In genomic region chr17:4704574-4704907, GRCh38 we compare ENCODE assay signal across 6 cellular contexts. TPM values are rescaled to one million over a fixed set of nuclear protein-coding genes. Genes with fewer than 3 reads are reported as not detected.
DNase-seq lines count a peak whose midpoint lies in the region; ATAC-seq, FAIRE-seq and TF ChIP-seq lines count a peak whose summit lies in the region.
"Not testable (repeated sequence)": the region's sequence is repeated elsewhere in the genome, so short reads cannot be mapped to it uniquely, and the experiment has no call there.

No MANE protein-coding gene starts in this region.

- not testable (repeated sequence) for H3K23me2 ChIP-seq in H1 (ENCODE audit: low read depth, low read length)

- H3K36me3 ChIP-seq in H1 (ENCODE audit: control insufficient read depth in 2 of 4, insufficient read depth in 4 of 4, low read length in 3 of 4); liver (ENCODE audit: control insufficient read depth in 4 of 4, insufficient read depth in 3 of 4, low read depth in 1 of 4, low read length in 3 of 4); sigmoid colon: not testable (repeated sequence)

- H2BK20ac ChIP-seq in H1 (ENCODE audit: low read length), result not testable (repeated sequence)

- not testable (repeated sequence) for ATAC-seq in activated CD8-positive, alpha-beta memory T cell treated with anti-CD3 and anti-CD28 coated beads, Interleukin-2, amount 10 ng/mL, durations not matched to agents 7 days and 5 days

- H3K56ac ChIP-seq in H1 (replicated peaks; ENCODE audit: insufficient read length, low read depth, low read length), result not testable (repeated sequence)

- H2BK120ac ChIP-seq in H1 (replicated peaks; ENCODE audit: low read depth, low read length), result not testable (repeated sequence)

- H3K27ac ChIP-seq in H1 (ENCODE audit: low read depth, low read length), result not testable (repeated sequence)
- H3K27ac ChIP-seq in liver (ENCODE audit: low read depth in 1 of 2, low read length in 2 of 2) (peak overlapping the region in 1 of 2 donors; percentile 30), sigmoid colon (peak overlapping the region; percentile 79 to 86 (median 82))

- H2AK5ac ChIP-seq in H1 (ENCODE audit: low read depth, low read length), result peak overlapping the region; percentile 84; the same call in 1 of the 2 replicates

- WGBS in H1 (ENCODE audit: extremely low coverage in 1 of 2, insufficient coverage in 1 of 2, insufficient read length in 1 of 2, insufficient replicate concordance in 2 of 2, low coverage in 1 of 2, low lambda C conversion rate in 2 of 2, missing lambda C conversion rate in 1 of 2), 2 experiments, result 80% methylated on average over 14 of the region's 14 CpGs; no CpG with 5 or more reads in 1 of the 2 experiments
- 59% methylated on average over 14 of the region's 14 CpGs for WGBS in liver
- WGBS in sigmoid colon, 2 donors, result 40 to 45% methylated on average over 14 of the region's 14 CpGs

- H4K20me1 ChIP-seq in H1 (replicated peaks in 1 of 2; ENCODE audit: control insufficient read depth in 1 of 2, insufficient read depth in 2 of 2, low read length in 2 of 2), result not testable (repeated sequence)

- not testable (repeated sequence) for H2AFZ ChIP-seq in H1 (ENCODE audit: low read length)

- 0 out of 2 replicates have a peak overlapping the region, but pooled peaks have one; percentile 94 for H4K8ac ChIP-seq in H1 (ENCODE audit: extremely low read depth, insufficient read depth, low read length)

- peak overlapping the region; percentile 77 to 87 for H3K4me2 ChIP-seq in H1 (ENCODE audit: insufficient read depth in 1 of 2, low read depth in 2 of 2, low read length in 2 of 2)

- H3K23ac ChIP-seq in H1 (ENCODE audit: insufficient read length), result not testable (repeated sequence)

- not testable (repeated sequence) for TF ChIP-seq CTCF in AG04449 (IDR thresholded peaks at IDR 0.05; ENCODE audit: insufficient read depth, low read length, missing control alignments); H1 (IDR thresholded peaks at IDR 0.05; ENCODE audit: control extremely low read depth in 1 of 3, insufficient read depth in 1 of 3, low read depth in 1 of 3, low read length in 3 of 3); liver (IDR thresholded peaks at IDR 0.05; ENCODE audit: low read depth, low read length, missing input control); sigmoid colon (IDR thresholded peaks at IDR 0.05)

- H3K27ac Mint-ChIP-seq in activated CD8-positive, alpha-beta memory T cell treated with anti-CD3 and anti-CD28 coated beads, Interleukin-2, amount 10 ng/mL, durations not matched to agents 7 days and 5 days, result peak overlapping the region; percentile 93

- peaks cover 0 to 20% (median 10%) of the 10 kb centered on the region in 4 experiments; a peak in 6 of 7 replicates for H3K4me1 ChIP-seq in H1 (replicated peaks in 1 of 4; ENCODE audit: control insufficient read depth in 3 of 4, insufficient read depth in 4 of 4, low read length in 3 of 4)
- peaks cover 2 to 14% (median 12%) of the 10 kb centered on the region in 4 donors for H3K4me1 ChIP-seq in liver (ENCODE audit: control insufficient read depth in 4 of 4, insufficient read depth in 4 of 4, low read length in 3 of 4)
- peaks cover 0 to 21% (median 14%) of the 10 kb centered on the region in 4 donors for H3K4me1 ChIP-seq in sigmoid colon

- peak overlapping the region in 3 of 4 experiments; percentile 93 to 95 (median 94); a peak in 6 of 7 replicates for H3K9ac ChIP-seq in H1 (replicated peaks in 1 of 4; ENCODE audit: extremely low read depth in 1 of 4, low read depth in 3 of 4, low read length in 3 of 4)
- not testable (repeated sequence) for H3K9ac ChIP-seq in liver (ENCODE audit: low read depth in 1 of 2, low read length in 2 of 2)

- not testable (repeated sequence) for TF ChIP-seq EP300 in H1 (IDR thresholded peaks at IDR 0.05; ENCODE audit: borderline replicate concordance in 1 of 2, low read depth in 2 of 2, low read length in 2 of 2); sigmoid colon (IDR thresholded peaks at IDR 0.05)

- H3K9me3 Mint-ChIP-seq in activated CD8-positive, alpha-beta memory T cell treated with anti-CD3 and anti-CD28 coated beads, Interleukin-2, amount 10 ng/mL, durations not matched to agents 7 days and 5 days (ENCODE audit: low read depth), result not testable (repeated sequence)

- TF ChIP-seq RAD21 in H1 (IDR thresholded peaks at IDR 0.05 in 1 of 2, conservative IDR thresholded peaks at IDR 0.05 in 1 of 2; ENCODE audit: low read depth in 2 of 2, low read length in 2 of 2); liver (IDR thresholded peaks at IDR 0.05): not testable (repeated sequence)

- not testable (repeated sequence) for TF ChIP-seq POLR2A in H1 (IDR thresholded peaks at IDR 0.05; ENCODE audit: control extremely low read depth in 1 of 2, low read depth in 2 of 2, low read length in 2 of 2); sigmoid colon (IDR thresholded peaks at IDR 0.05)

- H3K27me3 Mint-ChIP-seq in activated CD8-positive, alpha-beta memory T cell treated with anti-CD3 and anti-CD28 coated beads, Interleukin-2, amount 10 ng/mL, durations not matched to agents 7 days and 5 days, result not testable (repeated sequence)

- intact Hi-C loops in sigmoid colon (cut with DNase I), result not testable (repeated sequence)

- peak overlapping the region; percentile 85 for H3K4me3 Mint-ChIP-seq in activated CD8-positive, alpha-beta memory T cell treated with anti-CD3 and anti-CD28 coated beads, Interleukin-2, amount 10 ng/mL, durations not matched to agents 7 days and 5 days

- H3K79me1 ChIP-seq in H1 (ENCODE audit: low read depth, low read length), result not testable (repeated sequence)

- peaks cover 11% of the 10 kb centered on the region for H3K36me3 Mint-ChIP-seq in activated CD8-positive, alpha-beta memory T cell treated with anti-CD3 and anti-CD28 coated beads, Interleukin-2, amount 10 ng/mL, durations not matched to agents 7 days and 5 days

- H3K14ac ChIP-seq in H1 (ENCODE audit: insufficient read length), result not testable (repeated sequence)

- H3K18ac ChIP-seq in H1 (ENCODE audit: extremely low read depth, low read length), result not testable (repeated sequence)

- H2BK12ac ChIP-seq in H1 (ENCODE audit: low read depth, low read length), result peak overlapping the region; percentile 52; the same call in 1 of the 2 replicates

- peaks cover 21 to 44% of the 10 kb centered on the region in 2 experiments for H3K79me2 ChIP-seq in H1 (ENCODE audit: control insufficient read depth in 1 of 2, insufficient read depth in 2 of 2, low read length in 2 of 2)

- H3K27me3 ChIP-seq in H1 (replicated peaks in 1 of 4; ENCODE audit: control insufficient read depth in 3 of 4, extremely low read depth in 1 of 4, insufficient read depth in 3 of 4, low read length in 3 of 4); liver (ENCODE audit: control insufficient read depth in 4 of 4, insufficient read depth in 4 of 4, low read length in 3 of 4); sigmoid colon: not testable (repeated sequence)

- H2BK5ac ChIP-seq in H1 (ENCODE audit: low read depth, low read length), result peak overlapping the region; percentile 40; the same call in 1 of the 2 replicates

- CTCF ChIA-PET in AG04449 (lab: Yijun Ruan, JAX), result not testable (repeated sequence)
- CTCF ChIA-PET in activated CD8-positive, alpha-beta memory T cell treated with anti-CD3 and anti-CD28 coated beads, Interleukin-2, amount 10 ng/mL, durations not matched to agents 7 days and 5 days (lab: Charles Lee), result interaction anchor here (2.2 kb wide), 1 partner anchor 10 kb away, joined by 5 read pairs; no protein-coding TSS in a partner anchor
- CTCF ChIA-PET in H1 (lab: Charles Lee; ENCODE audit: partially characterized antibody), result interaction anchor here (0.6 to 1.3 kb wide), 2 partner anchors 10 to 184 kb away, joined by 3 read pairs; no protein-coding TSS in a partner anchor

- not testable (repeated sequence) for H3K9me3 ChIP-seq in H1 (ENCODE audit: insufficient read depth in 2 of 2, low read depth in 1 of 2, low read length in 1 of 2); liver (ENCODE audit: control insufficient read depth in 4 of 4, low read length in 3 of 4); sigmoid colon

- DNase-seq in AG04449 (ENCODE audit: low read depth, low spot score); Jurkat, Clone E6-1 (ENCODE audit: low read depth, low spot score); activated CD8-positive, alpha-beta memory T cell treated with anti-CD3 and anti-CD28 coated beads, Interleukin-2, amount 10 ng/mL, durations not matched to agents 7 days and 5 days; H1 (ENCODE audit: low read depth in 1 of 2, low spot score in 2 of 2); sigmoid colon: not testable (repeated sequence)

- not testable (repeated sequence) for FAIRE-seq in H1 (lab: Jason Lieb, UNC)

- H3K4ac ChIP-seq in H1 (replicated peaks; ENCODE audit: insufficient read length, low read depth, low read length), result not testable (repeated sequence)

- not testable (repeated sequence) for H2BK15ac ChIP-seq in H1 (ENCODE audit: low read length)

- H4K5ac ChIP-seq in H1 (ENCODE audit: insufficient read length, low read depth, low read length), result not testable (repeated sequence)

- peaks cover 63% of the 10 kb centered on the region for H3K4me1 Mint-ChIP-seq in activated CD8-positive, alpha-beta memory T cell treated with anti-CD3 and anti-CD28 coated beads, Interleukin-2, amount 10 ng/mL, durations not matched to agents 7 days and 5 days

- not testable (repeated sequence) for H4K91ac ChIP-seq in H1 (replicated peaks; ENCODE audit: insufficient read length, low read length)

- H3K4me3 ChIP-seq in AG04449 (ENCODE audit: low read depth, low read length) (peak overlapping the region; percentile 92), H1 (ENCODE audit: extremely low read depth in 1 of 4, insufficient read depth in 2 of 4, low read depth in 3 of 4, low read length in 4 of 4) (peak overlapping the region in 3 of 4 experiments; percentile 91 to 97 (median 92); a peak in 7 of 8 replicates), liver (ENCODE audit: low read depth in 1 of 3, low read length in 3 of 3) (peak overlapping the region in 2 of 3 donors; percentile 69 to 89), sigmoid colon (peak overlapping the region; percentile 62 to 93 (median 82))
- peak overlapping the region; percentile 89 for H3K4me3 ChIP-seq in Jurkat, Clone E6-1 (ENCODE audit: low read length)

- POLR2A ChIA-PET in AG04449 (lab: Yijun Ruan, JAX), result not testable (repeated sequence)
- POLR2A ChIA-PET in H1 (lab: Charles Lee; ENCODE audit: partially characterized antibody), result interaction anchor here (0.6 to 3.6 kb wide), 11 partner anchors 9 to 241 kb away, joined by 3 to 14 read pairs (median 5); partner anchors contain the start of genes C17orf107 and MED11

RNA-seq across cellular contexts. Expression of gene PELP1, which starts 0.6 kb away (rescaled TPM):
- 56.5 TPM for polyA plus RNA-seq in Jurkat, Clone E6-1 (2012; ENCODE audit: insufficient read depth, insufficient read length)
- 10 to 100 TPM; 88.5 to 96.9 TPM for total RNA-seq in activated CD8-positive, alpha-beta memory T cell treated with anti-CD3 and anti-CD28 coated beads, Interleukin-2, amount 10 ng/mL, durations not matched to agents 7 days and 5 days
- 184 and 185 TPM in 2 replicates for total RNA-seq in H1 (2021; fragmentation: NEBNext Ultra II Directional; extraction: Animal tissue kit (Norgen Biotek cat#: 25700))
- polyA plus RNA-seq in H1 (2011; rRNA removed) (75.6 and 160 TPM in 2 replicates), liver (10 to 100 TPM in 1 of 2 donors, 1 to 10 TPM in 1; 5.1 to 12.8 TPM), sigmoid colon (10 to 100 TPM in 1 of 3 donors, 1 to 10 TPM in 2; 4.2 to 27.0 (median 9.9) TPM)
- 33.4 TPM for polyA plus RNA-seq in H1 (2011; cell fraction: cytosol; rRNA removed)
- polyA plus RNA-seq in H1 (2011; cell fraction: nucleus; rRNA removed), result 184 TPM
- 103 to 125 TPM (median 122 TPM) in 4 replicates for polyA plus RNA-seq in H1 (2012, experiment 1 of 2)
- polyA plus RNA-seq in H1 (2012, experiment 2 of 2), result 132 TPM
- 94.7 TPM for polyA plus RNA-seq in H1 (2013, experiment 1 of 2)
- 82.7 TPM for polyA plus RNA-seq in H1 (2013, experiment 2 of 2)
- polyA minus RNA-seq in H1 (2011; rRNA and poly(A)+ RNA removed), result 111 and 125 TPM in 2 replicates
- polyA minus RNA-seq in H1 (2011; cell fraction: cytosol; rRNA and poly(A)+ RNA removed), result 52.8 TPM
- polyA minus RNA-seq in H1 (2011; cell fraction: nucleus; rRNA and poly(A)+ RNA removed), result 113 TPM
- total RNA-seq in liver (10 to 100 TPM; 14.2 to 14.8 TPM), sigmoid colon (10 to 100 TPM; 20.0 to 37.7 (median 26.2) TPM)

RNA-seq across cellular contexts. Expression of gene ARRB2, which starts 5.9 kb away (rescaled TPM):
- polyA plus RNA-seq in Jurkat, Clone E6-1 (2012; ENCODE audit: insufficient read depth, insufficient read length), result 199 TPM
- total RNA-seq in activated CD8-positive, alpha-beta memory T cell treated with anti-CD3 and anti-CD28 coated beads, Interleukin-2, amount 10 ng/mL, durations not matched to agents 7 days and 5 days, result 100 to 1,000 TPM; 348 to 365 TPM
- total RNA-seq in H1 (2021; fragmentation: NEBNext Ultra II Directional; extraction: Animal tissue kit (Norgen Biotek cat#: 25700)), result 95.6 and 101 TPM in 2 replicates
- polyA plus RNA-seq in H1 (2011; rRNA removed) (72.4 and 96.0 TPM in 2 replicates), liver (10 to 100 TPM; 13.7 to 16.5 TPM), sigmoid colon (10 to 100 TPM; 38.4 to 51.7 (median 39.3) TPM)
- 73.9 TPM for polyA plus RNA-seq in H1 (2011; cell fraction: cytosol; rRNA removed)
- polyA plus RNA-seq in H1 (2011; cell fraction: nucleus; rRNA removed), result 129 TPM
- polyA plus RNA-seq in H1 (2012, experiment 1 of 2), result 104 to 117 TPM (median 111 TPM) in 4 replicates
- 90.6 TPM for polyA plus RNA-seq in H1 (2012, experiment 2 of 2)
- polyA plus RNA-seq in H1 (2013, experiment 1 of 2), result 70.3 TPM
- 66.1 TPM for polyA plus RNA-seq in H1 (2013, experiment 2 of 2)
- polyA minus RNA-seq in H1 (2011; rRNA and poly(A)+ RNA removed), result 38.6 and 48.3 TPM in 2 replicates
- 30.5 TPM for polyA minus RNA-seq in H1 (2011; cell fraction: cytosol; rRNA and poly(A)+ RNA removed)
- polyA minus RNA-seq in H1 (2011; cell fraction: nucleus; rRNA and poly(A)+ RNA removed), result 29.7 TPM
- total RNA-seq in liver (10 to 100 TPM; 11.8 to 14.1 TPM), sigmoid colon (10 to 100 TPM; 22.1 to 35.7 (median 28.2) TPM)

RNA-seq across cellular contexts. Expression of gene MED11, which starts 26.7 kb away (rescaled TPM):
- 54.2 TPM for polyA plus RNA-seq in Jurkat, Clone E6-1 (2012; ENCODE audit: insufficient read depth, insufficient read length)
- total RNA-seq in activated CD8-positive, alpha-beta memory T cell treated with anti-CD3 and anti-CD28 coated beads, Interleukin-2, amount 10 ng/mL, durations not matched to agents 7 days and 5 days, result 10 to 100 TPM; 23.6 to 26.1 TPM
- total RNA-seq in H1 (2021; fragmentation: NEBNext Ultra II Directional; extraction: Animal tissue kit (Norgen Biotek cat#: 25700)), result 18.8 and 21.6 TPM in 2 replicates
- polyA plus RNA-seq in H1 (2011; rRNA removed) (36.0 and 40.0 TPM in 2 replicates), liver (10 to 100 TPM; 15.9 to 35.6 TPM), sigmoid colon (10 to 100 TPM; 35.8 to 61.9 (median 47.4) TPM)
- 50.7 TPM for polyA plus RNA-seq in H1 (2011; cell fraction: cytosol; rRNA removed)
- polyA plus RNA-seq in H1 (2011; cell fraction: nucleus; rRNA removed), result 36.1 TPM
- polyA plus RNA-seq in H1 (2012, experiment 1 of 2), result 28.8 to 32.1 TPM (median 30.9 TPM) in 4 replicates
- 20.6 TPM for polyA plus RNA-seq in H1 (2012, experiment 2 of 2)
- 29.2 TPM for polyA plus RNA-seq in H1 (2013, experiment 1 of 2)
- 28.5 TPM for polyA plus RNA-seq in H1 (2013, experiment 2 of 2)
- 21.6 and 26.4 TPM in 2 replicates for polyA minus RNA-seq in H1 (2011; rRNA and poly(A)+ RNA removed)
- polyA minus RNA-seq in H1 (2011; cell fraction: cytosol; rRNA and poly(A)+ RNA removed), result 10.7 TPM
- 13.5 TPM for polyA minus RNA-seq in H1 (2011; cell fraction: nucleus; rRNA and poly(A)+ RNA removed)
- total RNA-seq in liver (10 to 100 TPM; 11.2 to 11.5 TPM), sigmoid colon (10 to 100 TPM; 31.1 to 43.6 (median 38.3) TPM)

RNA-seq across cellular contexts. Expression of gene ZMYND15, which starts 35.1 kb away (rescaled TPM):
- not detected for polyA plus RNA-seq in Jurkat, Clone E6-1 (2012; ENCODE audit: insufficient read depth, insufficient read length)
- total RNA-seq in activated CD8-positive, alpha-beta memory T cell treated with anti-CD3 and anti-CD28 coated beads, Interleukin-2, amount 10 ng/mL, durations not matched to agents 7 days and 5 days, result under 1 TPM in 1 of 2 experiments, not detected in 1; 0.12 TPM
- 0.48 and 0.58 TPM in 2 replicates for total RNA-seq in H1 (2021; fragmentation: NEBNext Ultra II Directional; extraction: Animal tissue kit (Norgen Biotek cat#: 25700))
- polyA plus RNA-seq in H1 (2011; rRNA removed), result 0.53 and 0.86 TPM in 2 replicates
- polyA plus RNA-seq in H1 (2011; cell fraction: cytosol; rRNA removed), result 0.58 TPM
- 1.5 TPM for polyA plus RNA-seq in H1 (2011; cell fraction: nucleus; rRNA removed)
- 0.52 to 0.78 TPM (median 0.60 TPM) in 4 replicates for polyA plus RNA-seq in H1 (2012, experiment 1 of 2)
- 0.37 TPM for polyA plus RNA-seq in H1 (2012, experiment 2 of 2)
- polyA plus RNA-seq in H1 (2013, experiment 1 of 2), result 0.57 TPM
- 0.31 TPM for polyA plus RNA-seq in H1 (2013, experiment 2 of 2)
- 0.10 and 0.19 TPM in 2 replicates for polyA minus RNA-seq in H1 (2011; rRNA and poly(A)+ RNA removed)
- not detected for polyA minus RNA-seq in H1 (2011; cell fraction: cytosol; rRNA and poly(A)+ RNA removed)
- not detected for polyA minus RNA-seq in H1 (2011; cell fraction: nucleus; rRNA and poly(A)+ RNA removed)
- under 1 TPM; 0.47 to 0.67 TPM for total RNA-seq in liver
- 1 to 10 TPM in 1 of 2 donors, under 1 TPM in 1; 0.75 to 2.4 TPM for polyA plus RNA-seq in liver
- under 1 TPM in 3 of 4 donors, not detected in 1; 0.36 to 0.55 (median 0.49) TPM for total RNA-seq in sigmoid colon
- 1 to 10 TPM in 2 of 3 donors, not detected in 1; 1.1 to 1.2 TPM for polyA plus RNA-seq in sigmoid colon

RNA-seq across cellular contexts. Expression of gene CXCL16, which starts 35.2 kb away (rescaled TPM):
- 4.0 TPM for polyA plus RNA-seq in Jurkat, Clone E6-1 (2012; ENCODE audit: insufficient read depth, insufficient read length)
- under 1 TPM; 0.70 to 0.96 TPM for total RNA-seq in activated CD8-positive, alpha-beta memory T cell treated with anti-CD3 and anti-CD28 coated beads, Interleukin-2, amount 10 ng/mL, durations not matched to agents 7 days and 5 days
- 3.5 and 3.9 TPM in 2 replicates for total RNA-seq in H1 (2021; fragmentation: NEBNext Ultra II Directional; extraction: Animal tissue kit (Norgen Biotek cat#: 25700))
- polyA plus RNA-seq in H1 (2011; rRNA removed) (4.8 and 5.2 TPM in 2 replicates), liver (10 to 100 TPM; 16.9 to 41.1 TPM), sigmoid colon (10 to 100 TPM; 21.6 to 32.8 (median 29.0) TPM)
- 2.7 TPM for polyA plus RNA-seq in H1 (2011; cell fraction: cytosol; rRNA removed)
- polyA plus RNA-seq in H1 (2011; cell fraction: nucleus; rRNA removed), result 3.3 TPM
- polyA plus RNA-seq in H1 (2012, experiment 1 of 2), result 2.8 to 6.5 TPM (median 4.1 TPM) in 4 replicates
- polyA plus RNA-seq in H1 (2012, experiment 2 of 2), result 4.2 TPM
- 5.0 TPM for polyA plus RNA-seq in H1 (2013, experiment 1 of 2)
- polyA plus RNA-seq in H1 (2013, experiment 2 of 2), result 6.1 TPM
- polyA minus RNA-seq in H1 (2011; rRNA and poly(A)+ RNA removed), result 2.1 and 2.4 TPM in 2 replicates
- 2.0 TPM for polyA minus RNA-seq in H1 (2011; cell fraction: cytosol; rRNA and poly(A)+ RNA removed)
- polyA minus RNA-seq in H1 (2011; cell fraction: nucleus; rRNA and poly(A)+ RNA removed), result 1.2 TPM
- total RNA-seq in liver (10 to 100 TPM; 10.7 to 15.3 TPM), sigmoid colon (1 to 10 TPM; 4.6 to 6.8 (median 5.3) TPM)
